In genomic region chr7:29464693-29465092, GRCh38 we compare ENCODE assay signal across 18 cellular contexts.
DNase-seq lines count a peak whose midpoint lies in the region; ATAC-seq and TF ChIP-seq lines count a peak whose summit lies in the region.
"Had no signal": no experiment of that assay in that cellular context is flagged by ENCODE, and none has a peak within 500 bp of the region (broad histone marks: within the 10 kb centered on the region; RNA-seq: fewer than 3 reads in every experiment).

No MANE protein-coding gene starts in this region.

- H3K4ac ChIP-seq in mesenchymal stem cell (ENCODE audit: low read depth in 1 of 2, low read length in 2 of 2): no peak overlapping the region

- H3K27me3 ChIP-seq in mesenchymal stem cell (ENCODE audit: control insufficient read depth in 1 of 2, insufficient read depth in 1 of 2, low read length in 2 of 2): peaks cover 0 to 30% of the 10 kb centered on the region in 2 experiments
- H3K27me3 ChIP-seq: BLaER1 had no signal

- H3K36me3 ChIP-seq in mesenchymal stem cell (ENCODE audit: control insufficient read depth in 1 of 2, insufficient read depth in 2 of 2, low read depth in 1 of 2, low read length in 2 of 2): no peaks in the 10 kb centered on the region
- H3K36me3 ChIP-seq: BLaER1 had no signal

- H2AFZ ChIP-seq in mesenchymal stem cell (ENCODE audit: low read depth, low read length): no peak overlapping the region
- H2AFZ ChIP-seq: GM23338 had no signal

- no peaks in the 10 kb centered on the region for H3K79me1 ChIP-seq in mesenchymal stem cell (replicated peaks; ENCODE audit: low read length, poor library complexity, severe bottlenecking)

- no peak overlapping the region for H3K27ac Mint-ChIP-seq in endothelial cell (ENCODE audit: unreplicated experiment)
- H3K27ac Mint-ChIP-seq: CD14-positive monocyte, GM23338, IgD-negative memory B cell had no signal

- no peak overlapping the region for H2BK120ac ChIP-seq in mesenchymal stem cell (ENCODE audit: low read depth, low read length)

- H3K14ac ChIP-seq in mesenchymal stem cell (ENCODE audit: low read length in 2 of 2): no peak overlapping the region

- H3K9ac ChIP-seq in mesenchymal stem cell (ENCODE audit: low read length): no peak overlapping the region
- H3K9ac ChIP-seq: BLaER1 had no signal

- H3K9me3 ChIP-seq in mesenchymal stem cell (ENCODE audit: control insufficient read depth, low read length): no peaks in the 10 kb centered on the region
- H3K9me3 ChIP-seq: BLaER1 had no signal

- WGBS in mesenchymal stem cell: 85% methylated on average over 3 of the region's 3 CpGs

- no peak overlapping the region for H2BK5ac ChIP-seq in mesenchymal stem cell (ENCODE audit: low read depth, low read length, poor library complexity, severe bottlenecking)

- H2BK12ac ChIP-seq in mesenchymal stem cell (ENCODE audit: low read length in 2 of 2): no peak overlapping the region

- peaks cover 1% of the 10 kb centered on the region for H3K4me1 Mint-ChIP-seq in endothelial cell (ENCODE audit: unreplicated experiment)
- H3K4me1 Mint-ChIP-seq: CD14-positive monocyte, IgD-negative memory B cell had no signal

- H3K27me3 Mint-ChIP-seq in endothelial cell (ENCODE audit: unreplicated experiment): no peaks in the 10 kb centered on the region
- H3K27me3 Mint-ChIP-seq: CD4-positive, alpha-beta memory T cell; IgD-negative memory B cell had no signal

- H3K4me2 ChIP-seq in mesenchymal stem cell (ENCODE audit: low read length, poor library complexity, severe bottlenecking): no peak overlapping the region
- H3K4me2 ChIP-seq: BLaER1, GM23338 had no signal

- peak; percentile 25 for DNase-seq in NCI-H2171 treated with DMSO at 0.1 percent for 48 hours (lab: John Stamatoyannopoulos, UW)
- DNase-seq in NCI-H2171 (lab: John Stamatoyannopoulos, UW): no peak
- peak; percentile 92 for DNase-seq in NCI-H82 (lab: John Stamatoyannopoulos, UW)
- peak; percentile 39 for DNase-seq in cerebellar cortex (ENCODE audit: low spot score)
- no peak for DNase-seq in mesenchymal stem cell
- DNase-seq in endothelial cell (ENCODE audit: low spot score): no peak
- DNase-seq: 8988T; CD4-positive, alpha-beta memory T cell; DMS153; DMS79; GF-D8; HCEC 1CT had no signal

- no peak for ATAC-seq in HG03025 (IDR thresholded peaks at IDR 0.05; ENCODE audit: low FRiP score, unreplicated experiment)
- ATAC-seq: GM23338, HepG2 had no signal

- H2AK5ac ChIP-seq in mesenchymal stem cell (ENCODE audit: low read length, severe bottlenecking): no peak overlapping the region

- H3K9me3 Mint-ChIP-seq in endothelial cell (ENCODE audit: unreplicated experiment): no peaks in the 10 kb centered on the region
- H3K9me3 Mint-ChIP-seq: CD14-positive monocyte; CD4-positive, alpha-beta memory T cell; GM23338; IgD-negative memory B cell had no signal

- no peak overlapping the region for H3K4me3 ChIP-seq in mesenchymal stem cell (ENCODE audit: insufficient read depth in 1 of 2, low read depth in 1 of 2, low read length in 2 of 2)
- H3K4me3 ChIP-seq: BLaER1, GM23338 had no signal

- no peak overlapping the region for H4K91ac ChIP-seq in mesenchymal stem cell (ENCODE audit: low read length)

- H3K27ac ChIP-seq in mesenchymal stem cell (ENCODE audit: low read length, poor library complexity, severe bottlenecking): no peak overlapping the region
- H3K27ac ChIP-seq: BLaER1 had no signal

- no peaks in the 10 kb centered on the region for H3K36me3 Mint-ChIP-seq in endothelial cell (ENCODE audit: low read depth, unreplicated experiment)
- H3K36me3 Mint-ChIP-seq: CD4-positive, alpha-beta memory T cell; IgD-negative memory B cell had no signal

- no peak overlapping the region for H3K18ac ChIP-seq in mesenchymal stem cell (ENCODE audit: low read depth in 1 of 2, low read length in 2 of 2)

- no peak overlapping the region for H4K8ac ChIP-seq in mesenchymal stem cell (ENCODE audit: low read length)

- TF ChIP-seq CTCF in endothelial cell (IDR thresholded peaks at IDR 0.05; ENCODE audit: unreplicated experiment): no peak

- H2BK15ac ChIP-seq in mesenchymal stem cell (ENCODE audit: low read depth, poor library complexity, severe bottlenecking): no peak overlapping the region

- H3K23ac ChIP-seq in mesenchymal stem cell (ENCODE audit: low read length in 2 of 2): no peak overlapping the region

- H3K4me3 Mint-ChIP-seq in endothelial cell (ENCODE audit: unreplicated experiment): no peak overlapping the region
- H3K4me3 Mint-ChIP-seq: CD14-positive monocyte; CD4-positive, alpha-beta memory T cell; GM23338; IgD-negative memory B cell had no signal

- peaks cover 2% of the 10 kb centered on the region for H3K4me1 ChIP-seq in mesenchymal stem cell (ENCODE audit: control insufficient read depth, insufficient read depth, low read depth, low read length)

Comparison
In these comparisons a context has a peak if more than half of its experiments do, and no peak if none do; other contexts are left out.
1. DNase-seq: peak in NCI-H2171 treated with DMSO at 0.1 percent for 48 hours (single experiment), NCI-H82 (single experiment) and cerebellar cortex (single experiment); none in NCI-H2171 (single experiment), mesenchymal stem cell (single experiment) and endothelial cell (single experiment).